Comparison of ENCODE assay signal across 1 cellular context in the genomic region with DNA sequence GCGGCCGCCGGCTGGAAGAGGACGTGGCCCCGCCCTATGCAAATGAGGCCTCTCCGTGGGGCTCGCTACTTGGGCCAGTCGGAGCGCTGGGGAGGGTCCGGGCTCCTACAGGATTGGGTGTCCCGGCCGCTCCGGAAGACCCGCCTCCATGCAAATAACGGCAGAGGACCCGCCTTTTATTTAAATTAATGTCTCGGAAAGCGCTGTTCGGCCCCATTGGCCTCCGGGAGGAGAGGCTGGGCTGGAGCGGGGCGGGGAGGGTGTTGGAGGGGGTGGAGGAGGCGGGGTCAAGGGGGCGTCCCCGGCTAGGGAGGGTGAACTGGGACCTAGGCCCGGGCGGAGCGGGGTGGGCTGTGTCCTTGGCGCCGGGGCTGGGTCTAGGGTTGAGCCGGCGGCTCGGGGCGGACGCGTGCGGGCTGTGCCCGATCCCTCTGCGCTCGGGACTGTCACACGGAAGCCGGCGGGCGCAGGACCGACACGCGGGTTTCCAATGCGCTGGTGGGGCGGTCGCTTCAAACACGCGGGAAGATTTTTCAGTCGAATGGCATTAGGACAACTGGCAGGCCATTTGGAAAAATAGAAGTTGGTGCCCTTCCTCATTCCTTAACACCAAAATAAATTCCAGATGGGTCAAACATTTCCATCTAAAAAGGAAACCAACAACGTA.
TF ChIP-seq lines count a peak whose summit lies in the region.

No MANE protein-coding gene starts in this region.

TF ChIP-seq in HEK293, 187 proteins besides CTCF, POLR2A, EP300 and RAD21 (continued from another document and continues in another):
- TF ChIP-seq ZNF843 (tag by site-specific recombination; IDR thresholded peaks at IDR 0.05), result 0 out of 2 replicates have a peak, but pooled peaks have one; percentile 16
- TF ChIP-seq ZBTB8A (tag by site-specific recombination; IDR thresholded peaks at IDR 0.05), result peak; percentile 53; the same call in 1 of the 2 replicates
- peak; percentile 88 for TF ChIP-seq SP2 (tag by site-specific recombination; IDR thresholded peaks at IDR 0.05)
- TF ChIP-seq HOXD13 (CRISPR knock-in tag; IDR thresholded peaks at IDR 0.05; ENCODE audit: borderline replicate concordance), result no peak
- TF ChIP-seq ZEB2 (tag by site-specific recombination; IDR thresholded peaks at IDR 0.05), result 0 out of 2 replicates have a peak, but pooled peaks have one; percentile 26
- no peak for TF ChIP-seq ZNF175 (tag by site-specific recombination; IDR thresholded peaks at IDR 0.05)
- TF ChIP-seq ZNF561 (tag by site-specific recombination; IDR thresholded peaks at IDR 0.05; ENCODE audit: borderline replicate concordance), result peak; percentile 61; the same call in 1 of the 2 replicates
- TF ChIP-seq, protein P1, sequence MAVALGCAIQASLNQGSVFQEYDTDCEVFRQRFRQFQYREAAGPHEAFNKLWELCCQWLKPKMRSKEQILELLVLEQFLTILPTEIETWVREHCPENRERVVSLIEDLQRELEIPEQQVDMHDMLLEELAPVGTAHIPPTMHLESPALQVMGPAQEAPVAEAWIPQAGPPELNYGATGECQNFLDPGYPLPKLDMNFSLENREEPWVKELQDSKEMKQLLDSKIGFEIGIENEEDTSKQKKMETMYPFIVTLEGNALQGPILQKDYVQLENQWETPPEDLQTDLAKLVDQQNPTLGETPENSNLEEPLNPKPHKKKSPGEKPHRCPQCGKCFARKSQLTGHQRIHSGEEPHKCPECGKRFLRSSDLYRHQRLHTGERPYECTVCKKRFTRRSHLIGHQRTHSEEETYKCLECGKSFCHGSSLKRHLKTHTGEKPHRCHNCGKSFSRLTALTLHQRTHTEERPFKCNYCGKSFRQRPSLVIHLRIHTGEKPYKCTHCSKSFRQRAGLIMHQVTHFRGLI (tag by site-specific recombination; IDR thresholded peaks at IDR 0.05), result 0 out of 2 replicates have a peak, but pooled peaks have one; percentile 30
- TF ChIP-seq ZNF785 (tag by site-specific recombination; IDR thresholded peaks at IDR 0.05), result 0 out of 2 replicates have a peak, but pooled peaks have one; percentile 56
- no peak for TF ChIP-seq REPIN1 (tag by site-specific recombination; IDR thresholded peaks at IDR 0.05; ENCODE audit: low read depth)
- 0 out of 2 replicates have a peak, but pooled peaks have one; percentile 11 for TF ChIP-seq ZNF10 (tag by site-specific recombination; IDR thresholded peaks at IDR 0.05)
- peak; percentile 57; the same call in 1 of the 2 replicates for TF ChIP-seq ZNF501 (tag by site-specific recombination; IDR thresholded peaks at IDR 0.05)
- TF ChIP-seq SCRT2 (tag by site-specific recombination; IDR thresholded peaks at IDR 0.05), result no peak
- TF ChIP-seq ZNF391 (tag by site-specific recombination; IDR thresholded peaks at IDR 0.05; ENCODE audit: borderline replicate concordance, low read depth), result 0 out of 2 replicates have a peak, but pooled peaks have one; percentile 27
- TF ChIP-seq, protein P2, sequence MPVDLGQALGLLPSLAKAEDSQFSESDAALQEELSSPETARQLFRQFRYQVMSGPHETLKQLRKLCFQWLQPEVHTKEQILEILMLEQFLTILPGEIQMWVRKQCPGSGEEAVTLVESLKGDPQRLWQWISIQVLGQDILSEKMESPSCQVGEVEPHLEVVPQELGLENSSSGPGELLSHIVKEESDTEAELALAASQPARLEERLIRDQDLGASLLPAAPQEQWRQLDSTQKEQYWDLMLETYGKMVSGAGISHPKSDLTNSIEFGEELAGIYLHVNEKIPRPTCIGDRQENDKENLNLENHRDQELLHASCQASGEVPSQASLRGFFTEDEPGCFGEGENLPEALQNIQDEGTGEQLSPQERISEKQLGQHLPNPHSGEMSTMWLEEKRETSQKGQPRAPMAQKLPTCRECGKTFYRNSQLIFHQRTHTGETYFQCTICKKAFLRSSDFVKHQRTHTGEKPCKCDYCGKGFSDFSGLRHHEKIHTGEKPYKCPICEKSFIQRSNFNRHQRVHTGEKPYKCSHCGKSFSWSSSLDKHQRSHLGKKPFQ (tag by site-specific recombination; IDR thresholded peaks at IDR 0.05), result no peak
- TF ChIP-seq, protein P3, sequence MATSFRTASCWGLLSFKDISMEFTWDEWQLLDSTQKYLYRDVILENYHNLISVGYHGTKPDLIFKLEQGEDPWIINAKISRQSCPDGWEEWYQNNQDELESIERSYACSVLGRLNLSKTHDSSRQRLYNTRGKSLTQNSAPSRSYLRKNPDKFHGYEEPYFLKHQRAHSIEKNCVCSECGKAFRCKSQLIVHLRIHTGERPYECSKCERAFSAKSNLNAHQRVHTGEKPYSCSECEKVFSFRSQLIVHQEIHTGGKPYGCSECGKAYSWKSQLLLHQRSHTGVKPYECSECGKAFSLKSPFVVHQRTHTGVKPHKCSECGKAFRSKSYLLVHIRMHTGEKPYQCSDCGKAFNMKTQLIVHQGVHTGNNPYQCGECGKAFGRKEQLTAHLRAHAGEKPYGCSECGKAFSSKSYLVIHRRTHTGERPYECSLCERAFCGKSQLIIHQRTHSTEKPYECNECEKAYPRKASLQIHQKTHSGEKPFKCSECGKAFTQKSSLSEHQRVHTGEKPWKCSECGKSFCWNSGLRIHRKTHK (tag by site-specific recombination; IDR thresholded peaks at IDR 0.05), result no peak
- peak; percentile 49; the same call in 1 of the 2 replicates for TF ChIP-seq IKZF3 (tag by site-specific recombination; IDR thresholded peaks at IDR 0.05)
- peak; percentile 87 for TF ChIP-seq KLF9 (tag by site-specific recombination; IDR thresholded peaks at IDR 0.05; ENCODE audit: low read depth)
- no peak for TF ChIP-seq ZNF521 (tag by site-specific recombination; IDR thresholded peaks at IDR 0.05)
- TF ChIP-seq, protein P4, sequence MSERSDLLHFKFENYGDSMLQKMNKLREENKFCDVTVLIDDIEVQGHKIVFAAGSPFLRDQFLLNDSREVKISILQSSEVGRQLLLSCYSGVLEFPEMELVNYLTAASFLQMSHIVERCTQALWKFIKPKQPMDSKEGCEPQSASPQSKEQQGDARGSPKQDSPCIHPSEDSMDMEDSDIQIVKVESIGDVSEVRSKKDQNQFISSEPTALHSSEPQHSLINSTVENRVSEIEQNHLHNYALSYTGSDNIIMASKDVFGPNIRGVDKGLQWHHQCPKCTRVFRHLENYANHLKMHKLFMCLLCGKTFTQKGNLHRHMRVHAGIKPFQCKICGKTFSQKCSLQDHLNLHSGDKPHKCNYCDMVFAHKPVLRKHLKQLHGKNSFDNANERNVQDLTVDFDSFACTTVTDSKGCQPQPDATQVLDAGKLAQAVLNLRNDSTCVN (tag by site-specific recombination; optimal IDR thresholded peaks at IDR 0.05), result peak; percentile 80
- peak; percentile 79 for TF ChIP-seq ZNF600 (tag by site-specific recombination; IDR thresholded peaks at IDR 0.05)
- TF ChIP-seq, protein P5, sequence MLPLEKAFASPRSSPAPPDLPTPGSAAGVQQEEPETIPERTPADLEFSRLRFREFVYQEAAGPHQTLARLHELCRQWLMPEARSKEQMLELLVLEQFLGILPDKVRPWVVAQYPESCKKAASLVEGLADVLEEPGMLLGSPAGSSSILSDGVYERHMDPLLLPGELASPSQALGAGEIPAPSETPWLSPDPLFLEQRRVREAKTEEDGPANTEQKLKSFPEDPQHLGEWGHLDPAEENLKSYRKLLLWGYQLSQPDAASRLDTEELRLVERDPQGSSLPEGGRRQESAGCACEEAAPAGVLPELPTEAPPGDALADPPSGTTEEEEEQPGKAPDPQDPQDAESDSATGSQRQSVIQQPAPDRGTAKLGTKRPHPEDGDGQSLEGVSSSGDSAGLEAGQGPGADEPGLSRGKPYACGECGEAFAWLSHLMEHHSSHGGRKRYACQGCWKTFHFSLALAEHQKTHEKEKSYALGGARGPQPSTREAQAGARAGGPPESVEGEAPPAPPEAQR (tag by site-specific recombination; IDR thresholded peaks at IDR 0.05), result no peak
- no peak for TF ChIP-seq KLF10 (tag by site-specific recombination; IDR thresholded peaks at IDR 0.05)
- peak; percentile 25; the same call in 1 of the 2 replicates for TF ChIP-seq ZNF660 (tag by site-specific recombination; IDR thresholded peaks at IDR 0.05)
- peak; percentile 71 for TF ChIP-seq ZNF335 (tag by site-specific recombination; conservative IDR thresholded peaks at IDR 0.05)
- peak; percentile 71; the same call in 1 of the 2 replicates for TF ChIP-seq GLIS2 (tag by site-specific recombination; IDR thresholded peaks at IDR 0.05)
- TF ChIP-seq ZNF571 (tag by site-specific recombination; IDR thresholded peaks at IDR 0.05), result no peak
- TF ChIP-seq, protein P6, sequence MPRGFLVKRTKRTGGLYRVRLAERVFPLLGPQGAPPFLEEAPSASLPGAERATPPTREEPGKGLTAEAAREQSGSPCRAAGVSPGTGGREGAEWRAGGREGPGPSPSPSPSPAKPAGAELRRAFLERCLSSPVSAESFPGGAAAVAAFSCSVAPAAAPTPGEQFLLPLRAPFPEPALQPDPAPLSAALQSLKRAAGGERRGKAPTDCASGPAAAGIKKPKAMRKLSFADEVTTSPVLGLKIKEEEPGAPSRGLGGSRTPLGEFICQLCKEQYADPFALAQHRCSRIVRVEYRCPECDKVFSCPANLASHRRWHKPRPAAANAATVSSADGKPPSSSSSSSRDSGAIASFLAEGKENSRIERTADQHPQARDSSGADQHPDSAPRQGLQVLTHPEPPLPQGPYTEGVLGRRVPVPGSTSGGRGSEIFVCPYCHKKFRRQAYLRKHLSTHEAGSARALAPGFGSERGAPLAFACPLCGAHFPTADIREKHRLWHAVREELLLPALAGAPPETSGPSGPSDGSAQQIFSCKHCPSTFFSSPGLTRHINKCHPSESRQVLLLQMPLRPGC (tag by site-specific recombination; IDR thresholded peaks at IDR 0.05), result peak; percentile 38; the same call in 1 of the 2 replicates
- no peak for TF ChIP-seq ZNF416 (tag by site-specific recombination; IDR thresholded peaks at IDR 0.05)
- peak; percentile 63 for TF ChIP-seq KLF1 (tag by site-specific recombination; IDR thresholded peaks at IDR 0.05)
- 0 out of 2 replicates have a peak, but pooled peaks have one; percentile 38 for TF ChIP-seq ZBTB1 (tag by site-specific recombination; IDR thresholded peaks at IDR 0.05)
- TF ChIP-seq, protein P7, sequence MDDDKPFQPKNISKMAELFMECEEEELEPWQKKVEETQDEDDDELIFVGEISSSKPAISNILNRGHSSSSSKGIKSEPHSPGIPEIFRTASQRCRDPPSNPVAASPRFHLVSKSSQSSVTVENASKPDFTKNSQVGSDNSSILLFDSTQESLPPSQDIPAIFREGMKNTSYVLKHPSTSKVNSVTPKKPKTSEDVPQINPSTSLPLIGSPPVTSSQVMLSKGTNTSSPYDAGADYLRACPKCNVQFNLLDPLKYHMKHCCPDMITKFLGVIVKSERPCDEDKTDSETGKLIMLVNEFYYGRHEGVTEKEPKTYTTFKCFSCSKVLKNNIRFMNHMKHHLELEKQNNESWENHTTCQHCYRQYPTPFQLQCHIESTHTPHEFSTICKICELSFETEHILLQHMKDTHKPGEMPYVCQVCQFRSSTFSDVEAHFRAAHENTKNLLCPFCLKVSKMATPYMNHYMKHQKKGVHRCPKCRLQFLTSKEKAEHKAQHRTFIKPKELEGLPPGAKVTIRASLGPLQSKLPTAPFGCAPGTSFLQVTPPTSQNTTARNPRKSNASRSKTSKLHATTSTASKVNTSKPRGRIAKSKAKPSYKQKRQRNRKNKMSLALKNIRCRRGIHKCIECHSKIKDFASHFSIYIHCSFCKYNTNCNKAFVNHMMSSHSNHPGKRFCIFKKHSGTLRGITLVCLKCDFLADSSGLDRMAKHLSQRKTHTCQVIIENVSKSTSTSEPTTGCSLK (tag by site-specific recombination; IDR thresholded peaks at IDR 0.05), result no peak
- TF ChIP-seq, protein P8, sequence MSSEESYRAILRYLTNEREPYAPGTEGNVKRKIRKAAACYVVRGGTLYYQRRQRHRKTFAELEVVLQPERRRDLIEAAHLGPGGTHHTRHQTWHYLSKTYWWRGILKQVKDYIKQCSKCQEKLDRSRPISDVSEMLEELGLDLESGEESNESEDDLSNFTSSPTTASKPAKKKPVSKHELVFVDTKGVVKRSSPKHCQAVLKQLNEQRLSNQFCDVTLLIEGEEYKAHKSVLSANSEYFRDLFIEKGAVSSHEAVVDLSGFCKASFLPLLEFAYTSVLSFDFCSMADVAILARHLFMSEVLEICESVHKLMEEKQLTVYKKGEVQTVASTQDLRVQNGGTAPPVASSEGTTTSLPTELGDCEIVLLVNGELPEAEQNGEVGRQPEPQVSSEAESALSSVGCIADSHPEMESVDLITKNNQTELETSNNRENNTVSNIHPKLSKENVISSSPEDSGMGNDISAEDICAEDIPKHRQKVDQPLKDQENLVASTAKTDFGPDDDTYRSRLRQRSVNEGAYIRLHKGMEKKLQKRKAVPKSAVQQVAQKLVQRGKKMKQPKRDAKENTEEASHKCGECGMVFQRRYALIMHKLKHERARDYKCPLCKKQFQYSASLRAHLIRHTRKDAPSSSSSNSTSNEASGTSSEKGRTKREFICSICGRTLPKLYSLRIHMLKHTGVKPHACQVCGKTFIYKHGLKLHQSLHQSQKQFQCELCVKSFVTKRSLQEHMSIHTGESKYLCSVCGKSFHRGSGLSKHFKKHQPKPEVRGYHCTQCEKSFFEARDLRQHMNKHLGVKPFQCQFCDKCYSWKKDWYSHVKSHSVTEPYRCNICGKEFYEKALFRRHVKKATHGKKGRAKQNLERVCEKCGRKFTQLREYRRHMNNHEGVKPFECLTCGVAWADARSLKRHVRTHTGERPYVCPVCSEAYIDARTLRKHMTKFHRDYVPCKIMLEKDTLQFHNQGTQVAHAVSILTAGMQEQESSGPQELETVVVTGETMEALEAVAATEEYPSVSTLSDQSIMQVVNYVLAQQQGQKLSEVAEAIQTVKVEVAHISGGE (tag by site-specific recombination; conservative IDR thresholded peaks at IDR 0.05; ENCODE audit: low read depth), result peak; percentile 33; the same call in 1 of the 2 replicates
- TF ChIP-seq, protein P9, sequence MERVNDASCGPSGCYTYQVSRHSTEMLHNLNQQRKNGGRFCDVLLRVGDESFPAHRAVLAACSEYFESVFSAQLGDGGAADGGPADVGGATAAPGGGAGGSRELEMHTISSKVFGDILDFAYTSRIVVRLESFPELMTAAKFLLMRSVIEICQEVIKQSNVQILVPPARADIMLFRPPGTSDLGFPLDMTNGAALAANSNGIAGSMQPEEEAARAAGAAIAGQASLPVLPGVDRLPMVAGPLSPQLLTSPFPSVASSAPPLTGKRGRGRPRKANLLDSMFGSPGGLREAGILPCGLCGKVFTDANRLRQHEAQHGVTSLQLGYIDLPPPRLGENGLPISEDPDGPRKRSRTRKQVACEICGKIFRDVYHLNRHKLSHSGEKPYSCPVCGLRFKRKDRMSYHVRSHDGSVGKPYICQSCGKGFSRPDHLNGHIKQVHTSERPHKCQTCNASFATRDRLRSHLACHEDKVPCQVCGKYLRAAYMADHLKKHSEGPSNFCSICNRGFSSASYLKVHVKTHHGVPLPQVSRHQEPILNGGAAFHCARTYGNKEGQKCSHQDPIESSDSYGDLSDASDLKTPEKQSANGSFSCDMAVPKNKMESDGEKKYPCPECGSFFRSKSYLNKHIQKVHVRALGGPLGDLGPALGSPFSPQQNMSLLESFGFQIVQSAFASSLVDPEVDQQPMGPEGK (tag by site-specific recombination; IDR thresholded peaks at IDR 0.05), result peak; percentile 93
- peak; percentile 37; the same call in 1 of the 2 replicates for TF ChIP-seq ZSCAN30 (tag by site-specific recombination; IDR thresholded peaks at IDR 0.05)
- peak; percentile 85 for TF ChIP-seq KLF8 (tag by site-specific recombination; IDR thresholded peaks at IDR 0.05)
- peak; percentile 82 for TF ChIP-seq SP3 (tag by site-specific recombination; IDR thresholded peaks at IDR 0.05)
- no peak for TF ChIP-seq ZNF169 (tag by site-specific recombination; IDR thresholded peaks at IDR 0.05)
- no peak for TF ChIP-seq ZNF791 (tag by site-specific recombination; IDR thresholded peaks at IDR 0.05)
